Comparison of ENCODE assay signal across 1 cellular context in the genomic region with DNA sequence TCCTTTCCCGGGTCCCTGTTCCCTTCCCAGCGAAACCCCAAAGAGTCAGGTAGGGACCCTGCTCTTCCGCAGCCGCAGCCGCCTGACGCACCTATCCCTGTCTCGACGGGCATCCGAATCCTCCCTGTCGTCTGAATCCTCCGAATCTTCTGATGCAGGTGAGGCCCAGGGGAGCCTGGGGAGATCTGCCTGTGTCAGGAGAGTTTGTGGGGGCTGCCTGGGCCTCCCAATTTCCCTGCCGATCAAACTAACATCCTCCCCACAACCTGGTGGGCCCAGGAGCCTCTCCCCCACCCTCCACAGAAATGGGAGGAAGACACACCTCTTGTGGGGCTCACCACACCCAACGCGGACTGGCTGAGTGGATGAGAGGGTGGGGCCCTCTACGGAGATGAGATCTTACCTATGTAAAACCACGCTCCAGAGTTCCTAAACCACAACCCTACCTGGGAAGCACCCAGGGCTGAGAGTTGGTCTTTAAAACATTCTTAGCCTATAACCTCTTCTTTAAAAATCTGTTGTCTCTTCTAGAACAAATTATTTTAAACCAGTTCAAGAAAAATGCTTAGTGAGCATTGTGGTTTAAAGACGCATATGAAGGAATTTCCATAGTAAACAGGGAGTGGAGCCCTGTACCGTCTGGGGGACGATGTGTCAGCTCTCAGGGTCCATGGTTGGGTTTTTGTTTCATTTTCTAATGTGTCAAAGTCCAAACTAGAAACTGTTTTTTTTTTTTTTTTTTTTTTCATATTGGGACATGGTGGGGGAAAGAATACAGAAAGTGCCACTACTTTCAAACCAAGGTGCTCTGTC.
TF ChIP-seq lines count a peak whose summit lies in the region.

No MANE protein-coding gene starts in this region.

TF ChIP-seq in liver, 16 proteins besides CTCF, POLR2A, EP300 and RAD21 (continued from another document):
- TF ChIP-seq, protein P1, sequence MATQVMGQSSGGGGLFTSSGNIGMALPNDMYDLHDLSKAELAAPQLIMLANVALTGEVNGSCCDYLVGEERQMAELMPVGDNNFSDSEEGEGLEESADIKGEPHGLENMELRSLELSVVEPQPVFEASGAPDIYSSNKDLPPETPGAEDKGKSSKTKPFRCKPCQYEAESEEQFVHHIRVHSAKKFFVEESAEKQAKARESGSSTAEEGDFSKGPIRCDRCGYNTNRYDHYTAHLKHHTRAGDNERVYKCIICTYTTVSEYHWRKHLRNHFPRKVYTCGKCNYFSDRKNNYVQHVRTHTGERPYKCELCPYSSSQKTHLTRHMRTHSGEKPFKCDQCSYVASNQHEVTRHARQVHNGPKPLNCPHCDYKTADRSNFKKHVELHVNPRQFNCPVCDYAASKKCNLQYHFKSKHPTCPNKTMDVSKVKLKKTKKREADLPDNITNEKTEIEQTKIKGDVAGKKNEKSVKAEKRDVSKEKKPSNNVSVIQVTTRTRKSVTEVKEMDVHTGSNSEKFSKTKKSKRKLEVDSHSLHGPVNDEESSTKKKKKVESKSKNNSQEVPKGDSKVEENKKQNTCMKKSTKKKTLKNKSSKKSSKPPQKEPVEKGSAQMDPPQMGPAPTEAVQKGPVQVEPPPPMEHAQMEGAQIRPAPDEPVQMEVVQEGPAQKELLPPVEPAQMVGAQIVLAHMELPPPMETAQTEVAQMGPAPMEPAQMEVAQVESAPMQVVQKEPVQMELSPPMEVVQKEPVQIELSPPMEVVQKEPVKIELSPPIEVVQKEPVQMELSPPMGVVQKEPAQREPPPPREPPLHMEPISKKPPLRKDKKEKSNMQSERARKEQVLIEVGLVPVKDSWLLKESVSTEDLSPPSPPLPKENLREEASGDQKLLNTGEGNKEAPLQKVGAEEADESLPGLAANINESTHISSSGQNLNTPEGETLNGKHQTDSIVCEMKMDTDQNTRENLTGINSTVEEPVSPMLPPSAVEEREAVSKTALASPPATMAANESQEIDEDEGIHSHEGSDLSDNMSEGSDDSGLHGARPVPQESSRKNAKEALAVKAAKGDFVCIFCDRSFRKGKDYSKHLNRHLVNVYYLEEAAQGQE (IDR thresholded peaks at IDR 0.05): peak; percentile 17
- TF ChIP-seq FOXA2 (IDR thresholded peaks at IDR 0.05) (no peak), RXRA (IDR thresholded peaks at IDR 0.05) (peak in 1 of 2 donors; percentile 7), NR2F2 (IDR thresholded peaks at IDR 0.05) (no peak)
- TF ChIP-seq, protein P2, sequence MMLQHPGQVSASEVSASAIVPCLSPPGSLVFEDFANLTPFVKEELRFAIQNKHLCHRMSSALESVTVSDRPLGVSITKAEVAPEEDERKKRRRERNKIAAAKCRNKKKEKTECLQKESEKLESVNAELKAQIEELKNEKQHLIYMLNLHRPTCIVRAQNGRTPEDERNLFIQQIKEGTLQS (IDR thresholded peaks at IDR 0.05): no peak
